In the genomic region with DNA sequence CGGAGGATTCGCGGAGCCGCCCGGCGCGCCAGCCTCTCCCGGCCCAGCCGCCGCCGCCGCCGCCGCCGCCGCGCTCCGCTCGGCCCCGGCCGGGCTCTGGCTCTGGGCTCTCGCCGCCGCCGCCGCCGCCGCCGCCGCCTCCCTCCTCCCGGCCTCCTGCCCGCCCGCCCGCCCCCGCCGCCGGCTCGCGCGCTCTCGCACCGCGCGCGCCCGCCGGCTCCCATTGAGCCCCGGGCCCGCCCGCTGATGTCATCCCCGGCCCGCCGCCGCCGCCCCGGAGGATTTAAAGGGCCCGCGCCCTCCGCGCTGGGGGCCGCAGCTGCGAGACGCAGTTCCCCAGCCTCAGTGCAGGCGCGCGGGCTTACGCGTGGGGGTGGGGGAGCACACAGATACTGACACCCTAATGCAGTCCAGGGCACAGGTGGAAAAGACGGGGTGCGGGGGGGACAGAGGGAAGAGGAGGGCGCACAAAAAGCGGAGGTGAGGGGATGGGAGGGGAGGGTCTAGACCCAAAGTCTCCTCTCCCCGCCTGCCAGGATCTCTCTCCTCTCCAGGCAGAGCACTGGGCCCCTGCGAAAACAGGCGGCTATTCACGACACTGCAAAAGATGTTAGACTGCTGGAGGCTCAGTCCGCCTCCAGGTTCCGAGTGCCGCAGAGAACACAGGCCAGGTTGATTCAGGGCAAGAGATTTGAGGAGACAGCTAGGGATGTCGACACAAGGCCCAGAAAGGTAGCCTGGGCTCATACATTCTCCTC, we compare ENCODE assay signal across 8 cellular contexts. TPM values are rescaled to one million over a fixed set of nuclear protein-coding genes. Genes with fewer than 3 reads are reported as not detected.
DNase-seq lines count a peak whose midpoint lies in the region; ATAC-seq and TF ChIP-seq lines count a peak whose summit lies in the region.

TSS of gene CSNK1E (minus strand) at position 197 of the 758 bp plus-strand sequence. CDS start 3,276 bp downstream, outside the sequence.

- no peak for TF ChIP-seq CTCF in fibroblast of villous mesenchyme (IDR thresholded peaks at IDR 0.05; ENCODE audit: insufficient read depth, low read depth, low read length)
- TF ChIP-seq CTCF in nephron (IDR thresholded peaks at IDR 0.05; ENCODE audit: unreplicated experiment in 3 of 3): no peak
- TF ChIP-seq CTCF in stomach (IDR thresholded peaks at IDR 0.05): no peak

- peaks cover 44 to 58% (median 51%) of the 10 kb centered on the region in 4 donors for H3K4me1 ChIP-seq in stomach

- H3K4me3 ChIP-seq in fibroblast of villous mesenchyme (ENCODE audit: low read depth, low read length) (peak within 1 kb of the TSS; percentile 73), stomach (peak within 1 kb of the TSS; percentile 63 to 88 (median 76))

- no peak for TF ChIP-seq EP300 in stomach (IDR thresholded peaks at IDR 0.05)

- H3K36me3 ChIP-seq in stomach: peaks cover under 1 to 12% (median 7%) of the 10 kb centered on the region in 4 donors

- no peaks in the 10 kb centered on the region for H3K9me3 Mint-ChIP-seq in nephron

- no peak for TF ChIP-seq POLR2A in stomach (IDR thresholded peaks at IDR 0.05)

- H3K36me3 Mint-ChIP-seq in nephron (ENCODE audit: low read depth): peaks cover 13% of the 10 kb centered on the region

- H3K27ac ChIP-seq in stomach: peak within 1 kb of the TSS; percentile 97 to 99 (median 98)

- peak within 1 kb of the TSS; percentile 96 to 99 (median 99) for H3K4me3 Mint-ChIP-seq in nephron

- DNase-seq in EH (ENCODE audit: low read depth) (peak; percentile 69), RPMI8226 (peak; percentile 80), activated gamma-delta T cell treated with Interleukin-2 at 50 U/mL for 16 hours (peak; percentile 66), fibroblast of villous mesenchyme (ENCODE audit: low read depth) (peak; percentile 71), stomach (peak; percentile 86)

- H3K27ac Mint-ChIP-seq in nephron: peak within 1 kb of the TSS; percentile 99 to 100 (median 100)

- no peaks in the 10 kb centered on the region for H3K27me3 ChIP-seq in stomach

- peaks cover 4% of the 10 kb centered on the region for H3K27me3 Mint-ChIP-seq in nephron (ENCODE audit: low read depth)

- H3K9me3 ChIP-seq in stomach: no peaks in the 10 kb centered on the region

- 2 to 9% (median 3%) methylated on average over 11 to 70 of the region's 80 CpGs for whole genome bisulfite sequencing in stomach, 5 donors

- intact Hi-C loops in stomach (cut with DNase I; ENCODE audit: low total_unique reads): no loop called here

- ATAC-seq in HG02973 (IDR thresholded peaks at IDR 0.05; ENCODE audit: unreplicated experiment): peak; percentile 38
- no peak for ATAC-seq in GM18870 (IDR thresholded peaks at IDR 0.05; ENCODE audit: unreplicated experiment)

- H3K4me1 Mint-ChIP-seq in nephron: peaks cover 38% of the 10 kb centered on the region

RNA-seq across cellular contexts. Expression of gene CSNK1E, which starts in this region (rescaled TPM):
- 145 and 161 TPM in 2 replicates for total RNA-seq in fibroblast of villous mesenchyme
- total RNA-seq in stomach: 100 to 1,000 TPM in 2 of 5 donors, 10 to 100 TPM in 3; 19.4 to 135 (median 93.9) TPM
- polyA plus RNA-seq in stomach: 10 to 100 TPM; 47.5 to 69.3 (median 66.9) TPM
